Comparison of ENCODE assay signal across 8 cellular contexts in genomic region chr1:109090100-109090414, GRCh38. TPM values are rescaled to one million over a fixed set of nuclear protein-coding genes. Genes with fewer than 3 reads are reported as not detected.
A peak's percentile ranks its signal among the peaks of the same experiment; 100 is the strongest.
DNase-seq lines count a peak whose midpoint lies in the region; ATAC-seq and TF ChIP-seq lines count a peak whose summit lies in the region.
"Not testable (repeated sequence)": the region's sequence is repeated elsewhere in the genome, so short reads cannot be mapped to it uniquely, and the experiment has no call there.

No MANE protein-coding gene starts in this region.

- intact Hi-C loops in CD8-positive, alpha-beta T cell (cut with DNase I, micrococcal nuclease), result loop anchor here (1.0 to 10.0 kb wide), 7 partner anchors 14 to 945 kb away; partner anchors contain the start of genes TAF13 (in 2 of the 2), WDR47 (in 2 of the 2), PRPF38B (in 1 of the 2) and PSMA5 (in 1 of the 2)
- intact Hi-C loops in left colon (cut with DNase I, micrococcal nuclease); thyroid gland (cut with DNase I): not testable (repeated sequence)

- H3K36me3 Mint-ChIP-seq in CD8-positive, alpha-beta T cell, result peaks cover 36% of the 10 kb centered on the region
- peaks cover 16% of the 10 kb centered on the region for H3K36me3 Mint-ChIP-seq in T-helper 1 cell treated with Interleukin-12 subunit alpha and Interleukin-12 subunit beta and Interleukin-4 antibody, amounts not matched to agents 30 μg/mL and 1 μg/mL, for 36 hours (ENCODE audit: low read depth)
- not testable (repeated sequence) for H3K36me3 Mint-ChIP-seq in osteocyte (ENCODE audit: unreplicated experiment)

- H3K9me3 ChIP-seq in CD8-positive, alpha-beta T cell (ENCODE audit: low read length); Karpas-422 (ENCODE audit: low read length); esophagus (ENCODE audit: control insufficient read depth in 2 of 2, insufficient read depth in 1 of 2, low read depth in 1 of 2, low read length in 1 of 2); thyroid gland: not testable (repeated sequence)

- H3K27me3 ChIP-seq in CD8-positive, alpha-beta T cell (ENCODE audit: insufficient read depth, low read length); Karpas-422 (ENCODE audit: low read length); esophagus (ENCODE audit: control insufficient read depth in 1 of 2, insufficient read depth in 2 of 2, low read length in 2 of 2); thyroid gland: not testable (repeated sequence)

- DNase-seq in CD8-positive, alpha-beta T cell; Karpas-422; osteocyte (ENCODE audit: extremely low spot score, unreplicated experiment): not testable (repeated sequence)
- peak; percentile 49 to 64 for DNase-seq in left colon
- peak in 1 of 2 donors; percentile 31 for DNase-seq in thyroid gland

- peaks cover 33% of the 10 kb centered on the region for H3K4me1 Mint-ChIP-seq in CD8-positive, alpha-beta T cell (ENCODE audit: low read depth)
- H3K4me1 Mint-ChIP-seq in T-helper 1 cell treated with Interleukin-12 subunit alpha and Interleukin-12 subunit beta and Interleukin-4 antibody, amounts not matched to agents 30 μg/mL and 1 μg/mL, for 36 hours (ENCODE audit: low read depth), result peaks cover 31% of the 10 kb centered on the region
- peaks cover 27% of the 10 kb centered on the region for H3K4me1 Mint-ChIP-seq in osteocyte (ENCODE audit: unreplicated experiment)

- TF ChIP-seq CTCF in CD8-positive, alpha-beta T cell (IDR thresholded peaks at IDR 0.05); osteocyte (IDR thresholded peaks at IDR 0.05); thyroid gland (IDR thresholded peaks at IDR 0.05): not testable (repeated sequence)

- H2AFZ ChIP-seq in Karpas-422 (ENCODE audit: low read length), result peak overlapping the region; percentile 85

- ATAC-seq in CD8-positive, alpha-beta T cell; left colon: not testable (repeated sequence)

- TF ChIP-seq POLR2A in thyroid gland (IDR thresholded peaks at IDR 0.05), result not testable (repeated sequence)

- peaks cover 13% of the 10 kb centered on the region for H3K36me3 ChIP-seq in CD8-positive, alpha-beta T cell (ENCODE audit: insufficient read depth, low read length)
- not testable (repeated sequence) for H3K36me3 ChIP-seq in Karpas-422 (ENCODE audit: insufficient read depth, low read length); esophagus (ENCODE audit: control insufficient read depth in 2 of 2, insufficient read depth in 2 of 2, low read length in 1 of 2)
- H3K36me3 ChIP-seq in thyroid gland, result peaks cover 13 to 21% of the 10 kb centered on the region in 2 donors

- peak overlapping the region; percentile 95 for H3K27ac Mint-ChIP-seq in CD8-positive, alpha-beta T cell
- peak overlapping the region; percentile 94 for H3K27ac Mint-ChIP-seq in T-helper 1 cell treated with Interleukin-12 subunit alpha and Interleukin-12 subunit beta and Interleukin-4 antibody, amounts not matched to agents 30 μg/mL and 1 μg/mL, for 36 hours
- H3K27ac Mint-ChIP-seq in osteocyte (ENCODE audit: unreplicated experiment), result peak overlapping the region; percentile 97

- CTCF ChIA-PET in CD8-positive, alpha-beta T cell (lab: Charles Lee), result interaction anchor here (1.8 to 3.2 kb wide), 3 partner anchors 10 to 48 kb away, joined by 6 to 19 read pairs (median 9); partner anchors contain the start of genes TAF13 and WDR47

- H3K4me1 ChIP-seq in CD8-positive, alpha-beta T cell (ENCODE audit: insufficient read depth, low read length), result peaks cover 20% of the 10 kb centered on the region
- peaks cover 24% of the 10 kb centered on the region for H3K4me1 ChIP-seq in Karpas-422 (ENCODE audit: low read length)
- H3K4me1 ChIP-seq in esophagus (ENCODE audit: control insufficient read depth in 2 of 2, insufficient read depth in 2 of 2, low read length in 1 of 2), result not testable (repeated sequence)
- peaks cover 19 to 23% of the 10 kb centered on the region in 2 donors for H3K4me1 ChIP-seq in thyroid gland

- peaks cover 45% of the 10 kb centered on the region for H3K79me2 ChIP-seq in Karpas-422 (ENCODE audit: low read length)

- WGBS in esophagus, 2 donors, result 22 to 26% methylated on average over 21 of the region's 21 CpGs
- 26 to 30% methylated on average over 19 to 21 of the region's 21 CpGs for WGBS in thyroid gland, 2 donors

- H3K9me2 ChIP-seq in Karpas-422 (replicated peaks; ENCODE audit: insufficient read depth, low read length), result not testable (repeated sequence)

- H3K27ac ChIP-seq in CD8-positive, alpha-beta T cell (ENCODE audit: low read depth, low read length), result peak overlapping the region; percentile 82
- peak overlapping the region; percentile 58 for H3K27ac ChIP-seq in Karpas-422 (ENCODE audit: low read length)
- H3K27ac ChIP-seq in angular gyrus (ENCODE audit: low read depth, low read length), result peak overlapping the region; percentile 97
- H3K27ac ChIP-seq in esophagus (ENCODE audit: low read depth in 2 of 2, low read length in 1 of 2), result peak overlapping the region; percentile 90 to 100
- H3K27ac ChIP-seq in thyroid gland, result peak overlapping the region; percentile 91 to 97 (median 94)

- H3K4me2 ChIP-seq in Karpas-422 (ENCODE audit: low read depth, low read length, poor library complexity, severe bottlenecking), result peak overlapping the region; percentile 83

- not testable (repeated sequence) for H4K20me1 ChIP-seq in Karpas-422 (ENCODE audit: insufficient read depth, low read depth, low read length)

- POLR2A ChIA-PET in CD8-positive, alpha-beta T cell (lab: Charles Lee), result interaction anchor here (0.6 to 2.9 kb wide), 6 partner anchors 10 to 394 kb away, joined by 3 to 58 read pairs (median 5); partner anchors contain the start of genes ATXN7L2, TAF13 and WDR47

- H3K4me3 ChIP-seq in CD8-positive, alpha-beta T cell (ENCODE audit: low read depth, low read length), result peak overlapping the region; percentile 84
- H3K4me3 ChIP-seq in Karpas-422 (ENCODE audit: low read length) (peak overlapping the region; percentile 76), esophagus (ENCODE audit: low read depth in 1 of 2, low read length in 2 of 2) (peak overlapping the region; percentile 70 to 89), thyroid gland (replicated peaks in 1 of 3) (peak overlapping the region in 2 of 3 donors; percentile 58 to 59)

- peak overlapping the region; percentile 96 for H3K4me3 Mint-ChIP-seq in CD8-positive, alpha-beta T cell
- peak overlapping the region; percentile 95 for H3K4me3 Mint-ChIP-seq in T-helper 1 cell treated with Interleukin-12 subunit alpha and Interleukin-12 subunit beta and Interleukin-4 antibody, amounts not matched to agents 30 μg/mL and 1 μg/mL, for 36 hours
- H3K4me3 Mint-ChIP-seq in osteocyte (ENCODE audit: unreplicated experiment), result peak overlapping the region; percentile 95

- H3K9me3 Mint-ChIP-seq in CD8-positive, alpha-beta T cell; T-helper 1 cell treated with Interleukin-12 subunit alpha and Interleukin-12 subunit beta and Interleukin-4 antibody, amounts not matched to agents 30 μg/mL and 1 μg/mL, for 36 hours; osteocyte (ENCODE audit: unreplicated experiment): not testable (repeated sequence)

- not testable (repeated sequence) for H3K27me3 Mint-ChIP-seq in CD8-positive, alpha-beta T cell (ENCODE audit: low read depth); T-helper 1 cell treated with Interleukin-12 subunit alpha and Interleukin-12 subunit beta and Interleukin-4 antibody, amounts not matched to agents 30 μg/mL and 1 μg/mL, for 36 hours (ENCODE audit: low read depth); osteocyte (ENCODE audit: unreplicated experiment)

- H3K9ac ChIP-seq in Karpas-422 (ENCODE audit: low read length), result peak overlapping the region; percentile 77

RNA-seq across cellular contexts. Expression of gene TMEM167B, which starts 0.5 kb away (rescaled TPM):
- 10 to 100 TPM; 66.3 to 68.0 TPM for total RNA-seq in CD8-positive, alpha-beta T cell
- total RNA-seq in Karpas-422 (2014; rRNA removed; shearing (Covaris generic); ENCODE audit: low replicate concordance), result 11.1 and 18.7 TPM in 2 replicates
- 10 to 100 TPM in 1 of 2 donors, 1 to 10 TPM in 1; 7.7 to 14.7 TPM for polyA plus RNA-seq in esophagus
- total RNA-seq in left colon (10 to 100 TPM; 41.2 to 48.2 TPM), osteocyte (35.8 and 41.7 TPM in 2 replicates), thyroid gland (10 to 100 TPM; 36.5 to 46.5 (median 39.2) TPM)

RNA-seq across cellular contexts. Expression of gene TAF13, which starts 14.3 kb away (rescaled TPM):
- 10 to 100 TPM; 36.2 to 40.4 TPM for total RNA-seq in CD8-positive, alpha-beta T cell
- total RNA-seq in Karpas-422 (2014; rRNA removed; shearing (Covaris generic); ENCODE audit: low replicate concordance), result 7.9 and 17.8 TPM in 2 replicates
- 10 to 100 TPM; 20.2 to 33.9 TPM for polyA plus RNA-seq in esophagus
- total RNA-seq in left colon (10 to 100 TPM; 45.5 to 48.1 TPM), osteocyte (39.8 and 42.3 TPM in 2 replicates), thyroid gland (10 to 100 TPM; 25.6 to 47.1 (median 43.9) TPM)

RNA-seq across cellular contexts. Expression of gene ELAPOR1, which starts 23.9 kb away (rescaled TPM):
- total RNA-seq in CD8-positive, alpha-beta T cell, result 1 to 10 TPM; 5.0 to 6.8 TPM
- 0.22 and 4.7 TPM in 2 replicates for total RNA-seq in Karpas-422 (2014; rRNA removed; shearing (Covaris generic); ENCODE audit: low replicate concordance)
- polyA plus RNA-seq in esophagus, result under 1 TPM; 0.24 to 0.25 TPM
- total RNA-seq in left colon (100 to 1,000 TPM in 1 of 2 donors, 10 to 100 TPM in 1; 96.7 to 121 TPM), osteocyte (0.31 and 0.83 TPM in 2 replicates), thyroid gland (10 to 100 TPM in 2 of 4 donors, 1 to 10 TPM in 2; 4.7 to 24.0 (median 12.3) TPM)

RNA-seq across cellular contexts. Expression of gene WDR47, which starts 48.2 kb away (rescaled TPM):
- total RNA-seq in CD8-positive, alpha-beta T cell, result 10 to 100 TPM; 31.5 to 32.6 TPM
- 12.8 and 20.3 TPM in 2 replicates for total RNA-seq in Karpas-422 (2014; rRNA removed; shearing (Covaris generic); ENCODE audit: low replicate concordance)
- 1 to 10 TPM; 6.4 to 8.4 TPM for polyA plus RNA-seq in esophagus
- total RNA-seq in left colon, result 1 to 10 TPM; 7.8 to 8.7 TPM
- 25.2 and 25.7 TPM in 2 replicates for total RNA-seq in osteocyte
- total RNA-seq in thyroid gland, result 10 to 100 TPM in 3 of 4 donors, 1 to 10 TPM in 1; 9.4 to 23.2 (median 12.9) TPM
